15 cellular contexts compared by ENCODE assay signal in genomic region chr10:16439294-16439693, GRCh38. TPM values are rescaled to one million over a fixed set of nuclear protein-coding genes. Genes with fewer than 3 reads are reported as not detected.
DNase-seq lines count a peak whose midpoint lies in the region; ATAC-seq and TF ChIP-seq lines count a peak whose summit lies in the region.
"Had no signal": no experiment of that assay in that cellular context is flagged by ENCODE, and none has a peak within 500 bp of the region (broad histone marks: within the 10 kb centered on the region; RNA-seq: fewer than 3 reads in every experiment).

No MANE protein-coding gene starts in this region.

- no peak overlapping the region for H2AFZ ChIP-seq in OCI-LY7 (ENCODE audit: low read length)
- no peak overlapping the region for H2AFZ ChIP-seq in smooth muscle cell (ENCODE audit: low read depth)

- no peaks in the 10 kb centered on the region for H3K9me3 Mint-ChIP-seq in activated T-cell treated with anti-CD3 and anti-CD28 coated beads, Interleukin-2, amount 50 U/mL, for 4 hours
- no peaks in the 10 kb centered on the region for H3K9me3 Mint-ChIP-seq in endodermal cell

- peak overlapping the region; percentile 43 for H3K4me3 Mint-ChIP-seq in activated T-cell treated with anti-CD3 and anti-CD28 coated beads, Interleukin-2, amount 50 U/mL, for 4 hours
- H3K4me3 Mint-ChIP-seq in endodermal cell: no peak overlapping the region

- H3K36me3 ChIP-seq in OCI-LY7 (ENCODE audit: insufficient read depth, low read length) (peaks cover 38% of the 10 kb centered on the region), endodermal cell (ENCODE audit: control insufficient read depth, insufficient read depth, low read length) (no peaks in the 10 kb centered on the region), smooth muscle cell (ENCODE audit: low read depth) (no peaks in the 10 kb centered on the region)

- 90 to 96% methylated on average over 1 of the region's 1 CpG for WGBS in endodermal cell (ENCODE audit: insufficient coverage in 1 of 2, insufficient read length in 1 of 2), 2 experiments
- 41% methylated on average over 1 of the region's 1 CpG for WGBS in smooth muscle cell (ENCODE audit: low lambda C conversion rate)

- H3K4me2 ChIP-seq in OCI-LY7 (ENCODE audit: low read length) (peak overlapping the region; percentile 89), smooth muscle cell (peak overlapping the region; percentile 40)

- H3K79me2 ChIP-seq in OCI-LY7 (ENCODE audit: insufficient read depth, low read depth, low read length): peaks cover 45% of the 10 kb centered on the region
- peaks cover 14% of the 10 kb centered on the region for H3K79me2 ChIP-seq in smooth muscle cell (ENCODE audit: low read depth)

- H3K4me3 ChIP-seq in OCI-LY7 (ENCODE audit: low read depth, low read length, poor library complexity, severe bottlenecking) (peak overlapping the region; percentile 32), endodermal cell (ENCODE audit: low read length) (no peak overlapping the region), smooth muscle cell (no peak overlapping the region)
- H3K4me3 ChIP-seq: tibial artery had no signal

- H3K4me1 ChIP-seq in OCI-LY7 (ENCODE audit: insufficient read depth, low read length, poor library complexity, severe bottlenecking): peaks cover 41% of the 10 kb centered on the region
- H3K4me1 ChIP-seq in endodermal cell (ENCODE audit: control insufficient read depth, insufficient read depth, low read length): no peaks in the 10 kb centered on the region
- peaks cover 14% of the 10 kb centered on the region for H3K4me1 ChIP-seq in smooth muscle cell (ENCODE audit: low read depth)

- BruUV-seq in OCI-LY7 (replicated peaks; lab: Mats Ljungman, UMichigan): TSS peak; percentile 43

- DNase-seq in activated T-cell treated with anti-CD3 and anti-CD28 coated beads, Interleukin-2, amount 50 U/mL, for 4 hours: no peak
- DNase-seq in activated T-cell treated with anti-CD3 and anti-CD28 coated beads for 4 hours: no peak
- DNase-seq in OCI-LY7 (ENCODE audit: low spot score): no peak
- DNase-seq in endodermal cell: no peak
- DNase-seq in smooth muscle cell (lab: John Stamatoyannopoulos, UW; ENCODE audit: unreplicated experiment): no peak
- no peak for DNase-seq in iPS-NIHi11 (ENCODE audit: low spot score)
- no peak for DNase-seq in kidney glomerular epithelial cell (lab: John Stamatoyannopoulos, UW)
- no peak for DNase-seq in pons (ENCODE audit: low spot score)
- DNase-seq: aorta; effector CD4-positive, alpha-beta T cell; NCI-H1105 treated with DMSO at 0.1 percent for 48 hours; NCI-H82; retina; tibial artery had no signal

- H3K27ac ChIP-seq in OCI-LY7 (ENCODE audit: low read depth, low read length, poor library complexity, severe bottlenecking) (no peak overlapping the region), endodermal cell (ENCODE audit: low read depth, low read length) (no peak overlapping the region), smooth muscle cell (ENCODE audit: low read depth) (peak overlapping the region; percentile 93)
- H3K27ac ChIP-seq: HL-60, tibial artery had no signal

- H3K27me3 Mint-ChIP-seq in activated T-cell treated with anti-CD3 and anti-CD28 coated beads, Interleukin-2, amount 50 U/mL, for 4 hours (ENCODE audit: low read depth): no peaks in the 10 kb centered on the region
- peaks cover 7% of the 10 kb centered on the region for H3K27me3 Mint-ChIP-seq in endodermal cell (ENCODE audit: insufficient read depth)

- no peaks in the 10 kb centered on the region for H3K9me2 ChIP-seq in OCI-LY7 (ENCODE audit: insufficient read depth, low read length)

- no peaks in the 10 kb centered on the region for H3K9me3 ChIP-seq in OCI-LY7 (ENCODE audit: low read length)
- no peaks in the 10 kb centered on the region for H3K9me3 ChIP-seq in endodermal cell (ENCODE audit: control insufficient read depth, low read length)
- no peaks in the 10 kb centered on the region for H3K9me3 ChIP-seq in smooth muscle cell (replicated peaks; ENCODE audit: low read depth)
- H3K9me3 ChIP-seq: tibial artery had no signal

- POLR2A ChIA-PET in OCI-LY7 (lab: Charles Lee): no interaction called here

- CTCF ChIA-PET in OCI-LY7 (lab: Charles Lee; ENCODE audit: unreplicated experiment): no interaction called here

- no peak for TF ChIP-seq CTCF in OCI-LY7 (conservative IDR thresholded peaks at IDR 0.05; ENCODE audit: low read length)
- TF ChIP-seq CTCF in endodermal cell (conservative IDR thresholded peaks at IDR 0.05): no peak
- TF ChIP-seq CTCF in smooth muscle cell (IDR thresholded peaks at IDR 0.05; ENCODE audit: borderline replicate concordance, insufficient read depth, poor library complexity, severe bottlenecking): no peak

- H3F3A ChIP-seq in smooth muscle cell (ENCODE audit: low read depth): peaks cover 13% of the 10 kb centered on the region

- H3K9ac ChIP-seq in endodermal cell (ENCODE audit: extremely low read depth, low read length, poor library complexity, severe bottlenecking) (no peak overlapping the region), smooth muscle cell (ENCODE audit: low read depth) (no peak overlapping the region)

- H3K27me3 ChIP-seq in endodermal cell (ENCODE audit: control insufficient read depth, insufficient read depth, low read length, poor library complexity, severe bottlenecking): peaks cover 9% of the 10 kb centered on the region
- H3K27me3 ChIP-seq in smooth muscle cell (ENCODE audit: low read depth): no peaks in the 10 kb centered on the region
- H3K27me3 ChIP-seq: tibial artery had no signal

- peak overlapping the region; percentile 2 for H3K27ac Mint-ChIP-seq in endodermal cell

- intact Hi-C loops in OCI-LY7 (cut with micrococcal nuclease; ENCODE audit: unreplicated experiment): loop anchor here (5.0 to 10.0 kb wide), 3 partner anchors 376 to 763 kb away; partner anchors contain the start of genes RSU1 and TRDMT1

- peaks cover 22% of the 10 kb centered on the region for H3K36me3 Mint-ChIP-seq in activated T-cell treated with anti-CD3 and anti-CD28 coated beads, Interleukin-2, amount 50 U/mL, for 4 hours (ENCODE audit: insufficient read depth)
- H3K36me3 Mint-ChIP-seq in endodermal cell (ENCODE audit: low read depth): peaks cover 2% of the 10 kb centered on the region

- no peak for ATAC-seq in activated T-cell treated with anti-CD3 and anti-CD28 coated beads, Interleukin-2, amount 50 U/mL, for 4 hours

- peaks cover 54% of the 10 kb centered on the region for H3K4me1 Mint-ChIP-seq in activated T-cell treated with anti-CD3 and anti-CD28 coated beads, Interleukin-2, amount 50 U/mL, for 4 hours (ENCODE audit: low read depth)
- H3K4me1 Mint-ChIP-seq in endodermal cell: peaks cover 20% of the 10 kb centered on the region

- H4K20me1 ChIP-seq in OCI-LY7 (ENCODE audit: insufficient read depth, low read length) (0 out of 2 replicates have a peak, but pooled peaks cover 5% of the 10 kb centered on the region), smooth muscle cell (ENCODE audit: low read depth) (no peaks in the 10 kb centered on the region)

RNA-seq across cellular contexts. Expression of gene PTER, which starts 2.5 kb away (rescaled TPM):
- 10 to 100 TPM; 17.8 to 18.7 (median 18.5) TPM for total RNA-seq in activated T-cell treated with anti-CD3 and anti-CD28 coated beads, Interleukin-2, amount 50 U/mL, for 4 hours
- 17.7 and 22.8 TPM in 2 replicates for total RNA-seq in OCI-LY7 (2014; rRNA removed; shearing (Covaris generic))
- total RNA-seq in OCI-LY7 (2022): 27.4 and 29.7 TPM in 2 replicates
- 1 to 10 TPM; 8.3 to 9.0 TPM for total RNA-seq in endodermal cell
- polyA plus RNA-seq in endodermal cell (2013, experiment 1 of 2): 5.2 TPM
- polyA plus RNA-seq in endodermal cell (2013, experiment 2 of 2): 4.9 TPM
- 15.3 and 23.0 TPM in 2 replicates for total RNA-seq in smooth muscle cell
- 8.4 and 8.9 TPM in 2 replicates for polyA plus RNA-seq in smooth muscle cell
